14 cellular contexts compared by ENCODE assay signal in genomic region chr17:39607057-39607850, GRCh38. TPM values are rescaled to one million over a fixed set of nuclear protein-coding genes. Genes with fewer than 3 reads are reported as not detected.
DNase-seq lines count a peak whose midpoint lies in the region; ATAC-seq, FAIRE-seq and TF ChIP-seq lines count a peak whose summit lies in the region.
"Had no signal": no experiment of that assay in that cellular context is flagged by ENCODE, and none has a peak within 500 bp of the region (broad histone marks: within the 10 kb centered on the region; RNA-seq: fewer than 3 reads in every experiment).

No MANE protein-coding gene starts in this region.

- no peaks in the 10 kb centered on the region for H3K9me3 ChIP-seq in SK-N-MC (ENCODE audit: low read depth, low read length)
- H3K9me3 ChIP-seq in hepatocyte (ENCODE audit: low read depth): no peaks in the 10 kb centered on the region
- H3K9me3 ChIP-seq in smooth muscle cell (replicated peaks; ENCODE audit: low read depth): no peaks in the 10 kb centered on the region
- H3K9me3 ChIP-seq: thyroid gland had no signal

- H4K20me1 ChIP-seq in hepatocyte (ENCODE audit: insufficient read depth, poor library complexity, severe bottlenecking) (no peaks in the 10 kb centered on the region), smooth muscle cell (ENCODE audit: low read depth) (no peaks in the 10 kb centered on the region)

- H3K27me3 ChIP-seq in hepatocyte (peaks cover 97% of the 10 kb centered on the region), smooth muscle cell (ENCODE audit: low read depth) (peaks cover 100% of the 10 kb centered on the region)

- CTCF ChIA-PET in activated CD4-positive, alpha-beta memory T cell treated with anti-CD3 and anti-CD28 coated beads, Interleukin-2, amount 10 ng/mL, durations not matched to agents 7 days and 5 days (lab: Charles Lee): interaction anchor here (2.5 kb wide), 1 partner anchor 14 kb away, joined by 7 read pairs; no protein-coding TSS in a partner anchor

- H3K9ac ChIP-seq in SK-N-MC (ENCODE audit: insufficient read length) (no peak overlapping the region), smooth muscle cell (ENCODE audit: low read depth) (no peak overlapping the region)

- peak; percentile 46 for DNase-seq in NCI-H82 (lab: John Stamatoyannopoulos, UW)
- DNase-seq in NCI-H82 treated with DMSO at 0.1 percent for 48 hours (lab: John Stamatoyannopoulos, UW; ENCODE audit: unreplicated experiment): no peak
- no peak for DNase-seq in SK-N-MC (ENCODE audit: low read depth, low spot score)
- no peak for DNase-seq in hepatocyte (ENCODE audit: low spot score)
- DNase-seq in smooth muscle cell (lab: John Stamatoyannopoulos, UW; ENCODE audit: unreplicated experiment): no peak
- DNase-seq in activated CD4-positive, alpha-beta memory T cell treated with anti-CD3 and anti-CD28 coated beads, Interleukin-2, amount 10 ng/mL, durations not matched to agents 7 days and 5 days: no peak
- no peak for DNase-seq in D721Med (ENCODE audit: insufficient read length, low spot score)
- DNase-seq: thyroid gland had no signal

- no peak for TF ChIP-seq CTCF in hepatocyte (IDR thresholded peaks at IDR 0.05; ENCODE audit: poor library complexity)
- no peak for TF ChIP-seq CTCF in smooth muscle cell (IDR thresholded peaks at IDR 0.05; ENCODE audit: borderline replicate concordance, insufficient read depth, poor library complexity, severe bottlenecking)
- no peak for TF ChIP-seq CTCF in D721Med (IDR thresholded peaks at IDR 0.05; ENCODE audit: insufficient read depth, missing control alignments)

- WGBS in hepatocyte (ENCODE audit: low lambda C conversion rate, missing lambda C conversion rate): 2% methylated on average over 29 of the region's 40 CpGs
- 5% methylated on average over 25 of the region's 40 CpGs for WGBS in smooth muscle cell (ENCODE audit: low lambda C conversion rate)

- peak overlapping the region; percentile 69 for H3K4me3 ChIP-seq in SK-N-MC
- no peak overlapping the region for H3K4me3 ChIP-seq in hepatocyte
- H3K4me3 ChIP-seq in smooth muscle cell: no peak overlapping the region
- H3K4me3 ChIP-seq: thyroid gland had no signal

- H3K36me3 Mint-ChIP-seq in activated CD4-positive, alpha-beta memory T cell treated with anti-CD3 and anti-CD28 coated beads, Interleukin-2, amount 10 ng/mL, durations not matched to agents 7 days and 5 days (ENCODE audit: low read depth): no peaks in the 10 kb centered on the region

- POLR2A ChIA-PET in activated CD4-positive, alpha-beta memory T cell treated with anti-CD3 and anti-CD28 coated beads, Interleukin-2, amount 10 ng/mL, durations not matched to agents 7 days and 5 days (lab: Charles Lee): no interaction called here

- peaks cover 65% of the 10 kb centered on the region for H3K27me3 Mint-ChIP-seq in activated CD4-positive, alpha-beta memory T cell treated with anti-CD3 and anti-CD28 coated beads, Interleukin-2, amount 10 ng/mL, durations not matched to agents 7 days and 5 days

- H3K27ac ChIP-seq in SK-N-MC: no peak overlapping the region
- no peak overlapping the region for H3K27ac ChIP-seq in hepatocyte
- no peak overlapping the region for H3K27ac ChIP-seq in smooth muscle cell (ENCODE audit: low read depth)
- H3K27ac ChIP-seq: thyroid gland, VCaP had no signal

- no peaks in the 10 kb centered on the region for H3K79me2 ChIP-seq in hepatocyte
- no peaks in the 10 kb centered on the region for H3K79me2 ChIP-seq in smooth muscle cell (ENCODE audit: low read depth)

- H3K4me2 ChIP-seq in hepatocyte (peak overlapping the region; percentile 68), smooth muscle cell (peak overlapping the region; percentile 26)

- H3K36me3 ChIP-seq in SK-N-MC (ENCODE audit: insufficient read depth, low read length): no peaks in the 10 kb centered on the region
- no peaks in the 10 kb centered on the region for H3K36me3 ChIP-seq in hepatocyte (replicated peaks; ENCODE audit: insufficient read depth, low read depth)
- H3K36me3 ChIP-seq in smooth muscle cell (ENCODE audit: low read depth): no peaks in the 10 kb centered on the region
- H3K36me3 ChIP-seq: thyroid gland had no signal

- FAIRE-seq in D721Med (lab: Jason Lieb, UNC): no peak

- no peaks in the 10 kb centered on the region for H3K9me3 Mint-ChIP-seq in activated CD4-positive, alpha-beta memory T cell treated with anti-CD3 and anti-CD28 coated beads, Interleukin-2, amount 10 ng/mL, durations not matched to agents 7 days and 5 days

- peaks cover 12% of the 10 kb centered on the region for H3K4me1 ChIP-seq in hepatocyte (ENCODE audit: insufficient read depth)
- peaks cover 21% of the 10 kb centered on the region for H3K4me1 ChIP-seq in smooth muscle cell (ENCODE audit: low read depth)

- no peak overlapping the region for H3K4me3 Mint-ChIP-seq in activated CD4-positive, alpha-beta memory T cell treated with anti-CD3 and anti-CD28 coated beads, Interleukin-2, amount 10 ng/mL, durations not matched to agents 7 days and 5 days

- no peak for ATAC-seq in GM21423 (IDR thresholded peaks at IDR 0.05; ENCODE audit: unreplicated experiment)
- ATAC-seq: esophagus mucosa had no signal

- H2AFZ ChIP-seq in hepatocyte (peak overlapping the region; percentile 35), smooth muscle cell (ENCODE audit: low read depth) (no peak overlapping the region)

- H3K4me1 Mint-ChIP-seq in activated CD4-positive, alpha-beta memory T cell treated with anti-CD3 and anti-CD28 coated beads, Interleukin-2, amount 10 ng/mL, durations not matched to agents 7 days and 5 days: peaks cover 12% of the 10 kb centered on the region

- no peaks in the 10 kb centered on the region for H3K9me2 ChIP-seq in hepatocyte (replicated peaks; ENCODE audit: insufficient read depth)

- no peaks in the 10 kb centered on the region for H3F3A ChIP-seq in smooth muscle cell (ENCODE audit: low read depth)

- H3K27ac Mint-ChIP-seq in activated CD4-positive, alpha-beta memory T cell treated with anti-CD3 and anti-CD28 coated beads, Interleukin-2, amount 10 ng/mL, durations not matched to agents 7 days and 5 days: no peak overlapping the region

RNA-seq across cellular contexts. Expression of gene NEUROD2, which starts 0.5 kb away (rescaled TPM):
- total RNA-seq in hepatocyte (not detected in 2 replicates), smooth muscle cell (not detected in 2 replicates)
- polyA plus RNA-seq in hepatocyte (not detected in 2 replicates), smooth muscle cell (0.19 and 0.25 TPM in 2 replicates)
- total RNA-seq in activated CD4-positive, alpha-beta memory T cell treated with anti-CD3 and anti-CD28 coated beads, Interleukin-2, amount 10 ng/mL, durations not matched to agents 7 days and 5 days: not detected
- total RNA-seq: esophagus mucosa, HT-29, osteocyte, thyroid gland had no signal
- polyA plus RNA-seq: AG04450 had no signal

RNA-seq across cellular contexts. Expression of gene PPP1R1B, which starts 19.5 kb away (rescaled TPM):
- 1.5 TPM in 2 replicates for total RNA-seq in hepatocyte
- 3.7 TPM in 2 replicates for polyA plus RNA-seq in hepatocyte
- 1.7 TPM in 1 of 2 replicates, not detected in the other for total RNA-seq in smooth muscle cell
- polyA plus RNA-seq in smooth muscle cell: not detected in 2 replicates
- not detected for total RNA-seq in activated CD4-positive, alpha-beta memory T cell treated with anti-CD3 and anti-CD28 coated beads, Interleukin-2, amount 10 ng/mL, durations not matched to agents 7 days and 5 days
- polyA plus RNA-seq: AG04450 had no signal

RNA-seq across cellular contexts. Expression of gene STARD3, which starts 29.7 kb away (rescaled TPM):
- total RNA-seq in hepatocyte: 61.6 and 76.5 TPM in 2 replicates
- polyA plus RNA-seq in hepatocyte: 89.0 and 90.3 TPM in 2 replicates
- total RNA-seq in smooth muscle cell: 33.7 and 37.5 TPM in 2 replicates
- polyA plus RNA-seq in smooth muscle cell: 53.3 and 61.8 TPM in 2 replicates
- total RNA-seq in activated CD4-positive, alpha-beta memory T cell treated with anti-CD3 and anti-CD28 coated beads, Interleukin-2, amount 10 ng/mL, durations not matched to agents 7 days and 5 days: 10 to 100 TPM; 72.0 to 73.7 TPM

RNA-seq across cellular contexts. Expression of gene TCAP, which starts 57.9 kb away (rescaled TPM):
- 0.90 and 1.0 TPM in 2 replicates for total RNA-seq in hepatocyte
- polyA plus RNA-seq in hepatocyte: 0.64 and 0.66 TPM in 2 replicates
- 1.1 TPM in 1 of 2 replicates, not detected in the other for total RNA-seq in smooth muscle cell
- polyA plus RNA-seq in smooth muscle cell: 0.41 and 0.69 TPM in 2 replicates
- total RNA-seq in activated CD4-positive, alpha-beta memory T cell treated with anti-CD3 and anti-CD28 coated beads, Interleukin-2, amount 10 ng/mL, durations not matched to agents 7 days and 5 days: 1 to 10 TPM; 1.3 to 1.5 TPM
